ENCODE assay signal across 7 cellular contexts in genomic region chr10:87076421-87076820, GRCh38. TPM values are rescaled to one million over a fixed set of nuclear protein-coding genes. Genes with fewer than 3 reads are reported as not detected.
"Had no signal": no experiment of that assay in that cellular context is flagged by ENCODE, and none has a peak within 500 bp of the region (broad histone marks: within the 10 kb centered on the region; RNA-seq: fewer than 3 reads in every experiment).

No MANE protein-coding gene starts in this region.

RNA-seq across cellular contexts. Expression of gene FAM25A, which starts 56.3 kb away (rescaled TPM):
- total RNA-seq: M059J, NCI-H460, OCI-LY7, Right ventricle myocardium inferior, RPMI7951, SJCRH30, SK-MEL-5 had no signal
